1 cellular context compared by ENCODE assay signal in genomic region chr2:191878576-191879298, GRCh38.
TF ChIP-seq lines count a peak whose summit lies in the region.

No MANE protein-coding gene starts in this region.

TF ChIP-seq in HepG2, 621 proteins besides CTCF, POLR2A, EP300 and RAD21 (continued from another document):
- TF ChIP-seq THRA (CRISPR knock-in tag; IDR thresholded peaks at IDR 0.05; ENCODE audit: borderline replicate concordance) (no peak), STAT6 (CRISPR knock-in tag; IDR thresholded peaks at IDR 0.05; ENCODE audit: borderline replicate concordance) (no peak), HOXA5 (CRISPR knock-in tag; IDR thresholded peaks at IDR 0.05) (no peak), SATB2 (CRISPR knock-in tag; IDR thresholded peaks at IDR 0.05) (no peak), GPN1 (CRISPR knock-in tag; IDR thresholded peaks at IDR 0.05; ENCODE audit: borderline replicate concordance) (no peak), CERS6 (CRISPR knock-in tag; IDR thresholded peaks at IDR 0.05) (no peak), ZNF441 (CRISPR knock-in tag; IDR thresholded peaks at IDR 0.05; ENCODE audit: borderline replicate concordance) (no peak)
